8 cellular contexts compared by ENCODE assay signal in the genomic region with DNA sequence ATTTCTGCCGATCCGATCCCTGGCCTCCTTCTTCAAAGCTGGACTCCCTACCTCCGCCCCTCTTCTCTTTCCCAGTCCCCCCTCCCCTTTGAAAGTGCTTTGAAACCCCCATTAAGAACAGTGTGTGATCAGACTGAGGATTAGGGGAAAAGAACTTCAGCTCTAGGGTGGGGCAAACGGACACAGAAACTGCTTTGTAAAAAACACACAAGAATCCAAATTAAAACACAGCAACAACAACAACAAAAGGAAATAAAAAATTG. TPM values are rescaled to one million over a fixed set of nuclear protein-coding genes. Genes with fewer than 3 reads are reported as not detected.
DNase-seq lines count a peak whose midpoint lies in the region; ATAC-seq, FAIRE-seq and TF ChIP-seq lines count a peak whose summit lies in the region.

No MANE protein-coding gene starts in this region.

- intact Hi-C loops in HCT116 (cut with micrococcal nuclease), result no loop called here

- H2AFZ ChIP-seq in HCT116 (ENCODE audit: low read depth, low read length, poor library complexity, severe bottlenecking), result no peak overlapping the region

- H4K20me1 ChIP-seq in HCT116 (ENCODE audit: insufficient read depth), result no peaks in the 10 kb centered on the region

- POLR2A ChIA-PET in HCT116 (lab: Charles Lee), result no interaction called here

- peaks cover 46% of the 10 kb centered on the region for H3K79me2 ChIP-seq in HCT116 (ENCODE audit: insufficient read depth, low read length)

- no peaks in the 10 kb centered on the region for H3K9me2 ChIP-seq in HCT116 (ENCODE audit: insufficient read depth)

- TF ChIP-seq CTCF in HCT116 (IDR thresholded peaks at IDR 0.05 in 2 of 3, conservative IDR thresholded peaks at IDR 0.05 in 1 of 3; ENCODE audit: borderline replicate concordance in 1 of 3, insufficient read depth in 1 of 3, low read depth in 2 of 3, low read length in 2 of 3), result no peak
- TF ChIP-seq CTCF in WI38 (IDR thresholded peaks at IDR 0.05; ENCODE audit: low read depth, low read length), result no peak
- no peak for TF ChIP-seq CTCF in D721Med (IDR thresholded peaks at IDR 0.05; ENCODE audit: insufficient read depth, missing control alignments)

- H3K4me3 ChIP-seq in HCT116 (replicated peaks in 1 of 2; ENCODE audit: low read depth in 1 of 2, low read length in 2 of 2), result peak overlapping the region; percentile 67 to 72
- peak overlapping the region; percentile 98 for H3K4me3 ChIP-seq in WI38 (ENCODE audit: low read depth, low read length)
- H3K4me3 ChIP-seq in iPS-11a (ENCODE audit: low read depth, low read length), result peak overlapping the region; percentile 95
- H3K4me3 ChIP-seq in small intestine (ENCODE audit: low read depth in 1 of 2, low read length in 2 of 2), result peak overlapping the region; percentile 92 to 96

- H3K27ac ChIP-seq in HCT116 (ENCODE audit: low read depth, low read length), result peak overlapping the region; percentile 84; the same call in 1 of the 2 replicates
- peak overlapping the region; percentile 94 to 99 for H3K27ac ChIP-seq in small intestine (ENCODE audit: low read depth in 1 of 2, low read length in 1 of 2)

- ATAC-seq in HCT116, result no peak
- no peak for ATAC-seq in GM19397 (IDR thresholded peaks at IDR 0.05; ENCODE audit: unreplicated experiment)

- H3K9me3 ChIP-seq in HCT116 (ENCODE audit: control insufficient read depth in 1 of 2, insufficient read depth in 1 of 2, low read depth in 1 of 2, low read length in 2 of 2), result no peaks in the 10 kb centered on the region
- no peaks in the 10 kb centered on the region for H3K9me3 ChIP-seq in small intestine (ENCODE audit: control insufficient read depth, low read depth)

- no peak for TF ChIP-seq RAD21 in HCT116 (IDR thresholded peaks at IDR 0.05; ENCODE audit: low read depth)

- H3K4me2 ChIP-seq in HCT116 (ENCODE audit: low read length), result peak overlapping the region; percentile 79

- no peaks in the 10 kb centered on the region; a peak in 1 of 4 replicates for H3K36me3 ChIP-seq in HCT116 (ENCODE audit: control insufficient read depth in 1 of 2, insufficient read depth in 2 of 2, low read length in 2 of 2)
- peaks cover 0 to 2% of the 10 kb centered on the region in 2 donors for H3K36me3 ChIP-seq in small intestine (ENCODE audit: control insufficient read depth in 2 of 2, insufficient read depth in 2 of 2, low read length in 2 of 2)

- DNase-seq in HCT116 (ENCODE audit: low read depth, low spot score), result no peak
- DNase-seq in small intestine, result no peak
- no peak for DNase-seq in D721Med (ENCODE audit: insufficient read length, low spot score)
- no peak for DNase-seq in effector CD4-positive, alpha-beta T cell
- no peak for DNase-seq in NCI-H2196 (lab: John Stamatoyannopoulos, UW; ENCODE audit: unreplicated experiment)

- CTCF ChIA-PET in HCT116 (lab: Charles Lee), result no interaction called here

- WGBS in small intestine, 3 donors, result 0% methylated on average over 4 of the region's 4 CpGs

- TF ChIP-seq POLR2A in HCT116 (IDR thresholded peaks at IDR 0.05; ENCODE audit: borderline replicate concordance, extremely low read depth, insufficient read depth, insufficient read length), result no peak

- peak overlapping the region; percentile 79 for H3K9ac ChIP-seq in HCT116 (ENCODE audit: low read length)

- no TSS peak for BruUV-seq in HCT116 (replicated peaks; lab: Mats Ljungman, UMichigan)

- no peaks in the 10 kb centered on the region for H3K27me3 ChIP-seq in HCT116 (ENCODE audit: insufficient read depth, low read length)
- no peaks in the 10 kb centered on the region for H3K27me3 ChIP-seq in small intestine (ENCODE audit: control insufficient read depth in 2 of 2, insufficient read depth in 2 of 2, low read length in 2 of 2)

- H3K4me1 ChIP-seq in HCT116 (ENCODE audit: control insufficient read depth in 1 of 2, insufficient read depth in 2 of 2, low read length in 2 of 2), result peaks cover 0 to 9% of the 10 kb centered on the region in 2 experiments; a peak in 3 of 4 replicates
- no peaks in the 10 kb centered on the region for H3K4me1 ChIP-seq in small intestine (ENCODE audit: control insufficient read depth in 2 of 2, insufficient read depth in 1 of 2, low read depth in 1 of 2, low read length in 1 of 2)

- RAD21 ChIA-PET in HCT116 (lab: Charles Lee; ENCODE audit: low non-redundant PET in 1 of 2, low total read pairs in 2 of 2, uncharacterized antibody in 2 of 2, unreplicated experiment in 2 of 2), result no interaction called here

- no peak for FAIRE-seq in small intestine (lab: Jason Lieb, UNC)
- FAIRE-seq in D721Med (lab: Jason Lieb, UNC), result no peak

TF ChIP-seq in HCT116, 20 proteins besides CTCF, POLR2A, EP300 and RAD21:
- TF ChIP-seq CBX3 (IDR thresholded peaks at IDR 0.05; ENCODE audit: low read depth) (no peak), SRF (IDR thresholded peaks at IDR 0.05; ENCODE audit: low read depth) (no peak), ZFX (IDR thresholded peaks at IDR 0.05) (no peak), EZH2 (IDR thresholded peaks at IDR 0.05) (no peak), ZNF274 (IDR thresholded peaks at IDR 0.05; ENCODE audit: low read depth, low read length) (no peak), CEBPB (IDR thresholded peaks at IDR 0.05; ENCODE audit: low read depth) (no peak), YY1 (IDR thresholded peaks at IDR 0.05; ENCODE audit: extremely low read depth, insufficient replicate concordance, low read depth, low read length) (no peak), FOSL1 (IDR thresholded peaks at IDR 0.05; ENCODE audit: low read depth) (no peak), EZH2phosphoT487 (IDR thresholded peaks at IDR 0.05; ENCODE audit: borderline replicate concordance) (no peak), SIN3A (IDR thresholded peaks at IDR 0.05; ENCODE audit: low read depth) (no peak), TCF7L2 (IDR thresholded peaks at IDR 0.05; ENCODE audit: borderline replicate concordance, extremely low read depth, insufficient read depth, insufficient read length) (no peak)
- TF ChIP-seq, protein P1, sequence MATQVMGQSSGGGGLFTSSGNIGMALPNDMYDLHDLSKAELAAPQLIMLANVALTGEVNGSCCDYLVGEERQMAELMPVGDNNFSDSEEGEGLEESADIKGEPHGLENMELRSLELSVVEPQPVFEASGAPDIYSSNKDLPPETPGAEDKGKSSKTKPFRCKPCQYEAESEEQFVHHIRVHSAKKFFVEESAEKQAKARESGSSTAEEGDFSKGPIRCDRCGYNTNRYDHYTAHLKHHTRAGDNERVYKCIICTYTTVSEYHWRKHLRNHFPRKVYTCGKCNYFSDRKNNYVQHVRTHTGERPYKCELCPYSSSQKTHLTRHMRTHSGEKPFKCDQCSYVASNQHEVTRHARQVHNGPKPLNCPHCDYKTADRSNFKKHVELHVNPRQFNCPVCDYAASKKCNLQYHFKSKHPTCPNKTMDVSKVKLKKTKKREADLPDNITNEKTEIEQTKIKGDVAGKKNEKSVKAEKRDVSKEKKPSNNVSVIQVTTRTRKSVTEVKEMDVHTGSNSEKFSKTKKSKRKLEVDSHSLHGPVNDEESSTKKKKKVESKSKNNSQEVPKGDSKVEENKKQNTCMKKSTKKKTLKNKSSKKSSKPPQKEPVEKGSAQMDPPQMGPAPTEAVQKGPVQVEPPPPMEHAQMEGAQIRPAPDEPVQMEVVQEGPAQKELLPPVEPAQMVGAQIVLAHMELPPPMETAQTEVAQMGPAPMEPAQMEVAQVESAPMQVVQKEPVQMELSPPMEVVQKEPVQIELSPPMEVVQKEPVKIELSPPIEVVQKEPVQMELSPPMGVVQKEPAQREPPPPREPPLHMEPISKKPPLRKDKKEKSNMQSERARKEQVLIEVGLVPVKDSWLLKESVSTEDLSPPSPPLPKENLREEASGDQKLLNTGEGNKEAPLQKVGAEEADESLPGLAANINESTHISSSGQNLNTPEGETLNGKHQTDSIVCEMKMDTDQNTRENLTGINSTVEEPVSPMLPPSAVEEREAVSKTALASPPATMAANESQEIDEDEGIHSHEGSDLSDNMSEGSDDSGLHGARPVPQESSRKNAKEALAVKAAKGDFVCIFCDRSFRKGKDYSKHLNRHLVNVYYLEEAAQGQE (IDR thresholded peaks at IDR 0.05; ENCODE audit: low read depth), result no peak
- TF ChIP-seq, protein P2, sequence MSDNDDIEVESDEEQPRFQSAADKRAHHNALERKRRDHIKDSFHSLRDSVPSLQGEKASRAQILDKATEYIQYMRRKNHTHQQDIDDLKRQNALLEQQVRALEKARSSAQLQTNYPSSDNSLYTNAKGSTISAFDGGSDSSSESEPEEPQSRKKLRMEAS (IDR thresholded peaks at IDR 0.05), result no peak

RNA-seq across cellular contexts. Expression of a gene that starts 1.4 kb away (rescaled TPM):
- total RNA-seq in HCT116 (2021; ENCODE audit: unreplicated experiment), result 7.2 TPM
- polyA plus RNA-seq in HCT116 (2012), result 6.4 and 6.9 TPM in 2 replicates
- polyA plus RNA-seq in small intestine, result 10 to 100 TPM; 10.3 to 27.7 (median 16.3) TPM
